ENCODE assay signal across 1 cellular context in the genomic region with DNA sequence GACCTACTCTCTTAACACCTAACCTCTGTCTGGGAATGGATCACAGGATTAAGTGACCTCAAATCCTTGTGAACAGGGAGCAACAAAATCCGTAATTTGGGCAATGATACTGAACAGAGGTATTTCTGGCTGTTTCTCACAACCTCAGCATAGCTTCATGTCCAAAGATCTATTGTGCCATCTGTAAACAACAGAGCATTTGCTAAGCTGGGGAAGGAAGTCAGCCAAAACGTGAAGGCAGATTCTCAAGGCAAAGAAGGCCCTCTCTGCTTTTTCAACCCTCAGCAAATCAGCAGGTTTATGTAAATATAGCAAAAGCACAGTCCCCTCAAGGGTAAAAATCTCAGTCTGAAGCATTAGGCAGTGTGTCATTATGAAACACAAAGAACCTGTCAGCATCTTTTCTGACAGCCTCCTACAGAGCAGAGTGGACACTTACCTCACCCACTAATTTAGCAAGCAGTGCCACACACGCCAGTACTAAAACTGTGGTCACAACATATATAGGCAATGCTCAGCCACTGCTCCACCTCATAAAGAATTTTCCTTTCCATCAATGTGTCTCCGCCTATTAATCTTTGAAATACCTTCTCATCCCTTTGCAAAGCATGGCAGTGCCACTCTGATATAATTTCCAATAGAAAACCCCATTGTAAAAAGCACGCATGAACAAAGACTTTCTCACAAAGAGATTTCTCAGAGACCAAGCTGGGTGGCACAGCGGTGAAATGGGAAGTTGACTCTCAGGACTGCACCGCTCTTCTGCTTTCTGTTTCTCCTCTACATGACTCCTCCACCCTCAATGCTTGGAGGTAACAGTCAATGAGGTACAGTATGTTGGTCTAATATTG.
TF ChIP-seq lines count a peak whose summit lies in the region.

No MANE protein-coding gene starts in this region.

TF ChIP-seq in GM12878, 131 proteins besides CTCF, POLR2A, EP300 and RAD21 (continued from another document and continues in another):
- TF ChIP-seq PAX5 (IDR thresholded peaks at IDR 0.05; ENCODE audit: borderline replicate concordance, low read depth, low read length) (peak; percentile 57; the same call in 1 of the 2 replicates), KLF5 (IDR thresholded peaks at IDR 0.05; ENCODE audit: partially characterized antibody) (peak; percentile 34), CREB1 (IDR thresholded peaks at IDR 0.05; ENCODE audit: low read depth) (no peak), SRF (IDR thresholded peaks at IDR 0.05; ENCODE audit: low read depth in 2 of 2, low read length in 2 of 2) (no peak; a peak in 1 of 4 replicates), NBN (IDR thresholded peaks at IDR 0.05) (peak; percentile 54; the same call in 1 of the 2 replicates), FOXK2 (IDR thresholded peaks at IDR 0.05) (no peak), RAD51 (IDR thresholded peaks at IDR 0.05) (peak; percentile 48; the same call in 1 of the 2 replicates), IKZF1 (conservative IDR thresholded peaks at IDR 0.05) (peak; percentile 59), RCOR1 (conservative IDR thresholded peaks at IDR 0.05; ENCODE audit: low read depth, low read length) (0 out of 2 replicates have a peak, but pooled peaks have one; percentile 48), CBFB (IDR thresholded peaks at IDR 0.05; ENCODE audit: low read depth) (peak; percentile 51), ZZZ3 (IDR thresholded peaks at IDR 0.05; ENCODE audit: control insufficient read depth, insufficient read length, low read depth) (no peak), ZBED1 (IDR thresholded peaks at IDR 0.05; ENCODE audit: borderline replicate concordance) (peak; percentile 48; the same call in 1 of the 2 replicates), CREM (IDR thresholded peaks at IDR 0.05; ENCODE audit: low read depth) (peak; percentile 37; the same call in 1 of the 2 replicates), SPI1 (IDR thresholded peaks at IDR 0.05; ENCODE audit: borderline replicate concordance, insufficient read depth, low read depth, low read length) (peak; percentile 66; the same call in 1 of the 2 replicates), ZNF217 (IDR thresholded peaks at IDR 0.05) (peak; percentile 49; the same call in 1 of the 2 replicates), SIN3A (IDR thresholded peaks at IDR 0.05; ENCODE audit: low read depth, low read length) (peak; percentile 40; the same call in 1 of the 2 replicates), TBL1XR1 (IDR thresholded peaks at IDR 0.05; ENCODE audit: low read depth, low read length) (0 out of 2 replicates have a peak, but pooled peaks have one; percentile 47), TAF1 (IDR thresholded peaks at IDR 0.05; ENCODE audit: borderline replicate concordance, low read depth, low read length) (0 out of 2 replicates have a peak, but pooled peaks have one; percentile 27), IKZF2 (IDR thresholded peaks at IDR 0.05) (peak; percentile 59 to 66), TCF12 (IDR thresholded peaks at IDR 0.05; ENCODE audit: low read depth, low read length) (0 out of 2 replicates have a peak, but pooled peaks have one; percentile 36), SMC3 (IDR thresholded peaks at IDR 0.05; ENCODE audit: borderline replicate concordance, low read length) (0 out of 2 replicates have a peak, but pooled peaks have one; percentile 27), ETV6 (conservative IDR thresholded peaks at IDR 0.05 in 1 of 2, IDR thresholded peaks at IDR 0.05 in 1 of 2; ENCODE audit: borderline replicate concordance in 1 of 2, low read depth in 1 of 2) (peak in 1 of 2 experiments; percentile 43; a peak in 1 of 4 replicates), RUNX3 (IDR thresholded peaks at IDR 0.05; ENCODE audit: low read length) (peak; percentile 79), BHLHE40 (IDR thresholded peaks at IDR 0.05; ENCODE audit: borderline replicate concordance in 1 of 2, low read depth in 2 of 2, low read length in 1 of 2) (peak; percentile 47 to 60; a peak in 1 of 4 replicates), MEF2A (IDR thresholded peaks at IDR 0.05; ENCODE audit: insufficient read depth, low read depth, low read length) (0 out of 2 replicates have a peak, but pooled peaks have one; percentile 52), DPF2 (IDR thresholded peaks at IDR 0.05) (peak; percentile 71), JUND (IDR thresholded peaks at IDR 0.05; ENCODE audit: low read depth, low read length) (peak; percentile 61; the same call in 1 of the 2 replicates), SMARCA5 (IDR thresholded peaks at IDR 0.05) (peak; percentile 58; the same call in 1 of the 2 replicates)
- TF ChIP-seq, protein P1, sequence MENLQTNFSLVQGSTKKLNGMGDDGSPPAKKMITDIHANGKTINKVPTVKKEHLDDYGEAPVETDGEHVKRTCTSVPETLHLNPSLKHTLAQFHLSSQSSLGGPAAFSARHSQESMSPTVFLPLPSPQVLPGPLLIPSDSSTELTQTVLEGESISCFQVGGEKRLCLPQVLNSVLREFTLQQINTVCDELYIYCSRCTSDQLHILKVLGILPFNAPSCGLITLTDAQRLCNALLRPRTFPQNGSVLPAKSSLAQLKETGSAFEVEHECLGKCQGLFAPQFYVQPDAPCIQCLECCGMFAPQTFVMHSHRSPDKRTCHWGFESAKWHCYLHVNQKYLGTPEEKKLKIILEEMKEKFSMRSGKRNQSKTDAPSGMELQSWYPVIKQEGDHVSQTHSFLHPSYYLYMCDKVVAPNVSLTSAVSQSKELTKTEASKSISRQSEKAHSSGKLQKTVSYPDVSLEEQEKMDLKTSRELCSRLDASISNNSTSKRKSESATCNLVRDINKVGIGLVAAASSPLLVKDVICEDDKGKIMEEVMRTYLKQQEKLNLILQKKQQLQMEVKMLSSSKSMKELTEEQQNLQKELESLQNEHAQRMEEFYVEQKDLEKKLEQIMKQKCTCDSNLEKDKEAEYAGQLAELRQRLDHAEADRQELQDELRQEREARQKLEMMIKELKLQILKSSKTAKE (IDR thresholded peaks at IDR 0.05; ENCODE audit: low read depth, poor library complexity, severe bottlenecking): peak; percentile 78
- TF ChIP-seq, protein P2, sequence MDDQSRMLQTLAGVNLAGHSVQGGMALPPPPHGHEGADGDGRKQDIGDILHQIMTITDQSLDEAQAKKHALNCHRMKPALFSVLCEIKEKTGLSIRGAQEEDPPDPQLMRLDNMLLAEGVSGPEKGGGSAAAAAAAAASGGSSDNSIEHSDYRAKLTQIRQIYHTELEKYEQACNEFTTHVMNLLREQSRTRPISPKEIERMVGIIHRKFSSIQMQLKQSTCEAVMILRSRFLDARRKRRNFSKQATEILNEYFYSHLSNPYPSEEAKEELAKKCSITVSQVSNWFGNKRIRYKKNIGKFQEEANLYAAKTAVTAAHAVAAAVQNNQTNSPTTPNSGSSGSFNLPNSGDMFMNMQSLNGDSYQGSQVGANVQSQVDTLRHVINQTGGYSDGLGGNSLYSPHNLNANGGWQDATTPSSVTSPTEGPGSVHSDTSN (IDR thresholded peaks at IDR 0.05; ENCODE audit: insufficient replicate concordance, low read depth, low read length): no peak
- TF ChIP-seq, protein P3, sequence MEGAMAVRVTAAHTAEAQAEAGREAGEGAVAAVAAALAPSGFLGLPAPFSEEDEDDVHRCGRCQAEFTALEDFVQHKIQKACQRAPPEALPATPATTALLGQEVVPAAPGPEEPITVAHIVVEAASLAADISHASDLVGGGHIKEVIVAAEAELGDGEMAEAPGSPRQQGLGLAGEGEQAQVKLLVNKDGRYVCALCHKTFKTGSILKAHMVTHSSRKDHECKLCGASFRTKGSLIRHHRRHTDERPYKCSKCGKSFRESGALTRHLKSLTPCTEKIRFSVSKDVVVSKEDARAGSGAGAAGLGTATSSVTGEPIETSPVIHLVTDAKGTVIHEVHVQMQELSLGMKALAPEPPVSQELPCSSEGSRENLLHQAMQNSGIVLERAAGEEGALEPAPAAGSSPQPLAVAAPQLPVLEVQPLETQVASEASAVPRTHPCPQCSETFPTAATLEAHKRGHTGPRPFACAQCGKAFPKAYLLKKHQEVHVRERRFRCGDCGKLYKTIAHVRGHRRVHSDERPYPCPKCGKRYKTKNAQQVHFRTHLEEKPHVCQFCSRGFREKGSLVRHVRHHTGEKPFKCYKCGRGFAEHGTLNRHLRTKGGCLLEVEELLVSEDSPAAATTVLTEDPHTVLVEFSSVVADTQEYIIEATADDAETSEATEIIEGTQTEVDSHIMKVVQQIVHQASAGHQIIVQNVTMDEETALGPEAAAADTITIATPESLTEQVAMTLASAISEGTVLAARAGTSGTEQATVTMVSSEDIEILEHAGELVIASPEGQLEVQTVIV (IDR thresholded peaks at IDR 0.05; ENCODE audit: borderline replicate concordance, partially characterized antibody): no peak
- TF ChIP-seq, protein P4, sequence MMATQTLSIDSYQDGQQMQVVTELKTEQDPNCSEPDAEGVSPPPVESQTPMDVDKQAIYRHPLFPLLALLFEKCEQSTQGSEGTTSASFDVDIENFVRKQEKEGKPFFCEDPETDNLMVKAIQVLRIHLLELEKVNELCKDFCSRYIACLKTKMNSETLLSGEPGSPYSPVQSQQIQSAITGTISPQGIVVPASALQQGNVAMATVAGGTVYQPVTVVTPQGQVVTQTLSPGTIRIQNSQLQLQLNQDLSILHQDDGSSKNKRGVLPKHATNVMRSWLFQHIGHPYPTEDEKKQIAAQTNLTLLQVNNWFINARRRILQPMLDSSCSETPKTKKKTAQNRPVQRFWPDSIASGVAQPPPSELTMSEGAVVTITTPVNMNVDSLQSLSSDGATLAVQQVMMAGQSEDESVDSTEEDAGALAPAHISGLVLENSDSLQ (IDR thresholded peaks at IDR 0.05): peak; percentile 92
- TF ChIP-seq, protein P5, sequence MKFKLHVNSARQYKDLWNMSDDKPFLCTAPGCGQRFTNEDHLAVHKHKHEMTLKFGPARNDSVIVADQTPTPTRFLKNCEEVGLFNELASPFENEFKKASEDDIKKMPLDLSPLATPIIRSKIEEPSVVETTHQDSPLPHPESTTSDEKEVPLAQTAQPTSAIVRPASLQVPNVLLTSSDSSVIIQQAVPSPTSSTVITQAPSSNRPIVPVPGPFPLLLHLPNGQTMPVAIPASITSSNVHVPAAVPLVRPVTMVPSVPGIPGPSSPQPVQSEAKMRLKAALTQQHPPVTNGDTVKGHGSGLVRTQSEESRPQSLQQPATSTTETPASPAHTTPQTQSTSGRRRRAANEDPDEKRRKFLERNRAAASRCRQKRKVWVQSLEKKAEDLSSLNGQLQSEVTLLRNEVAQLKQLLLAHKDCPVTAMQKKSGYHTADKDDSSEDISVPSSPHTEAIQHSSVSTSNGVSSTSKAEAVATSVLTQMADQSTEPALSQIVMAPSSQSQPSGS (IDR thresholded peaks at IDR 0.05; ENCODE audit: low read length): 0 out of 2 replicates have a peak, but pooled peaks have one; percentile 63
- TF ChIP-seq, protein P6, sequence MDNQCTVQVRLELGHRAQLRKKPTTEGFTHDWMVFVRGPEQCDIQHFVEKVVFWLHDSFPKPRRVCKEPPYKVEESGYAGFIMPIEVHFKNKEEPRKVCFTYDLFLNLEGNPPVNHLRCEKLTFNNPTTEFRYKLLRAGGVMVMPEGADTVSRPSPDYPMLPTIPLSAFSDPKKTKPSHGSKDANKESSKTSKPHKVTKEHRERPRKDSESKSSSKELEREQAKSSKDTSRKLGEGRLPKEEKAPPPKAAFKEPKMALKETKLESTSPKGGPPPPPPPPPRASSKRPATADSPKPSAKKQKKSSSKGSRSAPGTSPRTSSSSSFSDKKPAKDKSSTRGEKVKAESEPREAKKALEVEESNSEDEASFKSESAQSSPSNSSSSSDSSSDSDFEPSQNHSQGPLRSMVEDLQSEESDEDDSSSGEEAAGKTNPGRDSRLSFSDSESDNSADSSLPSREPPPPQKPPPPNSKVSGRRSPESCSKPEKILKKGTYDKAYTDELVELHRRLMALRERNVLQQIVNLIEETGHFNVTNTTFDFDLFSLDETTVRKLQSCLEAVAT (IDR thresholded peaks at IDR 0.05): peak; percentile 75
- TF ChIP-seq, protein P7, sequence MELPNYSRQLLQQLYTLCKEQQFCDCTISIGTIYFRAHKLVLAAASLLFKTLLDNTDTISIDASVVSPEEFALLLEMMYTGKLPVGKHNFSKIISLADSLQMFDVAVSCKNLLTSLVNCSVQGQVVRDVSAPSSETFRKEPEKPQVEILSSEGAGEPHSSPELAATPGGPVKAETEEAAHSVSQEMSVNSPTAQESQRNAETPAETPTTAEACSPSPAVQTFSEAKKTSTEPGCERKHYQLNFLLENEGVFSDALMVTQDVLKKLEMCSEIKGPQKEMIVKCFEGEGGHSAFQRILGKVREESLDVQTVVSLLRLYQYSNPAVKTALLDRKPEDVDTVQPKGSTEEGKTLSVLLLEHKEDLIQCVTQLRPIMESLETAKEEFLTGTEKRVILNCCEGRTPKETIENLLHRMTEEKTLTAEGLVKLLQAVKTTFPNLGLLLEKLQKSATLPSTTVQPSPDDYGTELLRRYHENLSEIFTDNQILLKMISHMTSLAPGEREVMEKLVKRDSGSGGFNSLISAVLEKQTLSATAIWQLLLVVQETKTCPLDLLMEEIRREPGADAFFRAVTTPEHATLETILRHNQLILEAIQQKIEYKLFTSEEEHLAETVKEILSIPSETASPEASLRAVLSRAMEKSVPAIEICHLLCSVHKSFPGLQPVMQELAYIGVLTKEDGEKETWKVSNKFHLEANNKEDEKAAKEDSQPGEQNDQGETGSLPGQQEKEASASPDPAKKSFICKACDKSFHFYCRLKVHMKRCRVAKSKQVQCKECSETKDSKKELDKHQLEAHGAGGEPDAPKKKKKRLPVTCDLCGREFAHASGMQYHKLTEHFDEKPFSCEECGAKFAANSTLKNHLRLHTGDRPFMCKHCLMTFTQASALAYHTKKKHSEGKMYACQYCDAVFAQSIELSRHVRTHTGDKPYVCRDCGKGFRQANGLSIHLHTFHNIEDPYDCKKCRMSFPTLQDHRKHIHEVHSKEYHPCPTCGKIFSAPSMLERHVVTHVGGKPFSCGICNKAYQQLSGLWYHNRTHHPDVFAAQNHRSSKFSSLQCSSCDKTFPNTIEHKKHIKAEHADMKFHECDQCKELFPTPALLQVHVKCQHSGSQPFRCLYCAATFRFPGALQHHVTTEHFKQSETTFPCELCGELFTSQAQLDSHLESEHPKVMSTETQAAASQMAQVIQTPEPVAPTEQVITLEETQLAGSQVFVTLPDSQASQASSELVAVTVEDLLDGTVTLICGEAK (IDR thresholded peaks at IDR 0.05; ENCODE audit: borderline replicate concordance): 0 out of 2 replicates have a peak, but pooled peaks have one; percentile 14
- TF ChIP-seq, protein P8, sequence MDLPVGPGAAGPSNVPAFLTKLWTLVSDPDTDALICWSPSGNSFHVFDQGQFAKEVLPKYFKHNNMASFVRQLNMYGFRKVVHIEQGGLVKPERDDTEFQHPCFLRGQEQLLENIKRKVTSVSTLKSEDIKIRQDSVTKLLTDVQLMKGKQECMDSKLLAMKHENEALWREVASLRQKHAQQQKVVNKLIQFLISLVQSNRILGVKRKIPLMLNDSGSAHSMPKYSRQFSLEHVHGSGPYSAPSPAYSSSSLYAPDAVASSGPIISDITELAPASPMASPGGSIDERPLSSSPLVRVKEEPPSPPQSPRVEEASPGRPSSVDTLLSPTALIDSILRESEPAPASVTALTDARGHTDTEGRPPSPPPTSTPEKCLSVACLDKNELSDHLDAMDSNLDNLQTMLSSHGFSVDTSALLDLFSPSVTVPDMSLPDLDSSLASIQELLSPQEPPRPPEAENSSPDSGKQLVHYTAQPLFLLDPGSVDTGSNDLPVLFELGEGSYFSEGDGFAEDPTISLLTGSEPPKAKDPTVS (IDR thresholded peaks at IDR 0.05; ENCODE audit: low read depth, low read length): no peak
